ENCODE assay signal across 1 cellular context in the genomic region with DNA sequence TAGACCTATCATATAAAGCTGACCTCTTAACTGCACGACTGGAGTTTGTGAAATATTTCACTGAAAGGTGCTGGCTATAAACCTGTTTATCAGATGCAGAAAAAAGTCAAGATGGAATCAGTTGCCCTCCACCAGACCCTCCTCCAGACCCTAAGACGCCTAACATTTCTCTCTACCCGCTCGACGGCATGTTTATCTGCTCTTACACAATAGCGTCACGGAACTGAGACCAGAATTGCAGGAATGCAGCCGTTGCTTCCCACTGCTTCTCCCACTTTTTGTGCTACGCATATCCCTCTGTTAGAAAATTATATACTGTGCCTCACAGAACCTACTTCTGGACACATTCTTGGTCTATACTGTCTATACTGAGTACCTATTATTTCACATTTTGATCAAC.
TF ChIP-seq lines count a peak whose summit lies in the region.

No MANE protein-coding gene starts in this region.

TF ChIP-seq in IMR-90, 13 proteins besides CTCF, POLR2A, EP300 and RAD21:
- TF ChIP-seq RFX5 (IDR thresholded peaks at IDR 0.05; ENCODE audit: low read depth, low read length) (no peak), RCOR1 (IDR thresholded peaks at IDR 0.05; ENCODE audit: insufficient replicate concordance, low read length) (no peak), NFE2L2 (IDR thresholded peaks at IDR 0.05; ENCODE audit: low read depth, low read length) (no peak), CEBPB (IDR thresholded peaks at IDR 0.05; ENCODE audit: low read depth, low read length) (peak; percentile 86), MAFK (IDR thresholded peaks at IDR 0.05; ENCODE audit: low read depth, low read length) (no peak)
- TF ChIP-seq, protein P1, sequence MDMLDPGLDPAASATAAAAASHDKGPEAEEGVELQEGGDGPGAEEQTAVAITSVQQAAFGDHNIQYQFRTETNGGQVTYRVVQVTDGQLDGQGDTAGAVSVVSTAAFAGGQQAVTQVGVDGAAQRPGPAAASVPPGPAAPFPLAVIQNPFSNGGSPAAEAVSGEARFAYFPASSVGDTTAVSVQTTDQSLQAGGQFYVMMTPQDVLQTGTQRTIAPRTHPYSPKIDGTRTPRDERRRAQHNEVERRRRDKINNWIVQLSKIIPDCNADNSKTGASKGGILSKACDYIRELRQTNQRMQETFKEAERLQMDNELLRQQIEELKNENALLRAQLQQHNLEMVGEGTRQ (IDR thresholded peaks at IDR 0.05; ENCODE audit: low read depth, low read length), result no peak
